In genomic region chr12:5626146-5626545, GRCh38 we compare ENCODE assay signal across 15 cellular contexts.
DNase-seq lines count a peak whose midpoint lies in the region; TF ChIP-seq lines count a peak whose summit lies in the region.
"Had no signal": no experiment of that assay in that cellular context is flagged by ENCODE, and none has a peak within 500 bp of the region (broad histone marks: within the 10 kb centered on the region; RNA-seq: fewer than 3 reads in every experiment).

No MANE protein-coding gene starts in this region.

- no peaks in the 10 kb centered on the region for H3K27me3 Mint-ChIP-seq in neural crest cell (ENCODE audit: low read depth)

- no peaks in the 10 kb centered on the region for H3K9me3 Mint-ChIP-seq in neural crest cell
- H3K9me3 Mint-ChIP-seq: CD4-positive, alpha-beta T cell; CD8-positive, alpha-beta T cell had no signal

- in situ Hi-C loops in ACHN (cut with HindIII; ENCODE audit: low pct_ligation_motif_present, low pct_unique_long_range_greater_than_20kb, low sequenced_read_pairs), result no loop called here

- TF ChIP-seq CTCF in neural crest cell (conservative IDR thresholded peaks at IDR 0.05), result no peak

- no peak overlapping the region for H3K4me3 Mint-ChIP-seq in neural crest cell
- H3K4me3 Mint-ChIP-seq: B cell; CD4-positive, alpha-beta T cell; CD8-positive, alpha-beta T cell had no signal

- no peaks in the 10 kb centered on the region for H3K36me3 Mint-ChIP-seq in neural crest cell (ENCODE audit: low read depth)
- H3K36me3 Mint-ChIP-seq: CD8-positive, alpha-beta T cell had no signal

- peak overlapping the region; percentile 59 for H3K27ac Mint-ChIP-seq in neural crest cell (ENCODE audit: unreplicated experiment)
- H3K27ac Mint-ChIP-seq: B cell; CD4-positive, alpha-beta T cell; CD8-positive, alpha-beta T cell had no signal

- no peaks in the 10 kb centered on the region for H3K4me1 Mint-ChIP-seq in neural crest cell
- H3K4me1 Mint-ChIP-seq: B cell had no signal

- DNase-seq in NCI-H2171 treated with DMSO at 0.1 percent for 48 hours (lab: John Stamatoyannopoulos, UW) (peak; percentile 47), NCI-H2171 (lab: John Stamatoyannopoulos, UW) (no peak), islet precursor cell (peak; percentile 37), neural crest cell (ENCODE audit: low read depth, low spot score) (no peak), NAMALWA (ENCODE audit: low spot score) (no peak), ACHN (no peak)
- DNase-seq: 8988T; AML-193; Caco-2; Calu3; CD4-positive, alpha-beta T cell; CD8-positive, alpha-beta T cell; DMS79 treated with DMSO at 0.1 percent for 48 hours; GF-D8 had no signal

Comparison
In these comparisons a context has a peak if more than half of its experiments do, and no peak if none do; other contexts are left out.
1. DNase-seq: peak in NCI-H2171 treated with DMSO at 0.1 percent for 48 hours (single experiment) and islet precursor cell (single experiment); none in NCI-H2171 (single experiment), neural crest cell (single experiment), NAMALWA (single experiment) and ACHN (single experiment).